1 cellular context compared by ENCODE assay signal in the genomic region with DNA sequence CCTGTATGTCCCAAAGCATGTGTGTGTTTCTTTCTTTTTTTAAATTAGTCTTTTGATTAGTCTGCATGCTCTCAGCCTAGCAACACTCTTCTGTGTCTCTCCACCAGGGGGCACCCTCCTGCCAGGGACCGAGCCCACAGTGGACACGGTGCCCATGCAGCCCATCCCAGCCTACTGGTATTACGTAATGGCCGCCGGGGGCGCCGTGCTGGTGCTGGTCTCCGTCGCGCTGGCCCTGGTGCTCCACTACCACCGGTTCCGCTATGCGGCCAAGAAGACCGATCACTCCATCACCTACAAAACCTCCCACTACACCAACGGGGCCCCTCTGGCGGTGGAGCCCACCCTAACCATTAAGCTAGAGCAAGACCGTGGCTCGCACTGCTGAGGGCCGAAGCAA.
TF ChIP-seq lines count a peak whose summit lies in the region.

No MANE protein-coding gene starts in this region.

TF ChIP-seq in HepG2, 621 proteins besides CTCF, POLR2A, EP300 and RAD21 (continued from another document):
- TF ChIP-seq ZNF572 (CRISPR knock-in tag; IDR thresholded peaks at IDR 0.05) (no peak), ARNT (IDR thresholded peaks at IDR 0.05) (no peak), ATF7 (IDR thresholded peaks at IDR 0.05) (peak; percentile 58), ATF7 (CRISPR knock-in tag; IDR thresholded peaks at IDR 0.05) (no peak), SKI (IDR thresholded peaks at IDR 0.05; ENCODE audit: partially characterized antibody) (no peak), ZSCAN22 (CRISPR knock-in tag; IDR thresholded peaks at IDR 0.05) (no peak), NFE2L1 (CRISPR knock-in tag; IDR thresholded peaks at IDR 0.05; ENCODE audit: borderline replicate concordance) (0 out of 2 replicates have a peak, but pooled peaks have one; percentile 55), SYNCRIP (IDR thresholded peaks at IDR 0.05; ENCODE audit: insufficient read depth, low read depth, low read length) (no peak), NCOA2 (CRISPR knock-in tag; IDR thresholded peaks at IDR 0.05) (peak; percentile 24; the same call in 1 of the 2 replicates), PATZ1 (CRISPR knock-in tag; IDR thresholded peaks at IDR 0.05) (peak; percentile 38; the same call in 1 of the 2 replicates), ZMYM2 (CRISPR knock-in tag; IDR thresholded peaks at IDR 0.05) (0 out of 2 replicates have a peak, but pooled peaks have one; percentile 32), ZNF232 (CRISPR knock-in tag; IDR thresholded peaks at IDR 0.05; ENCODE audit: borderline replicate concordance) (0 out of 2 replicates have a peak, but pooled peaks have one; percentile 21), HNF1B (CRISPR knock-in tag; IDR thresholded peaks at IDR 0.05) (no peak), SALL1 (CRISPR knock-in tag; IDR thresholded peaks at IDR 0.05) (peak; percentile 66), REPIN1 (CRISPR knock-in tag; IDR thresholded peaks at IDR 0.05; ENCODE audit: borderline replicate concordance, low read depth) (peak; percentile 62; the same call in 1 of the 2 replicates)
- TF ChIP-seq, protein P1, sequence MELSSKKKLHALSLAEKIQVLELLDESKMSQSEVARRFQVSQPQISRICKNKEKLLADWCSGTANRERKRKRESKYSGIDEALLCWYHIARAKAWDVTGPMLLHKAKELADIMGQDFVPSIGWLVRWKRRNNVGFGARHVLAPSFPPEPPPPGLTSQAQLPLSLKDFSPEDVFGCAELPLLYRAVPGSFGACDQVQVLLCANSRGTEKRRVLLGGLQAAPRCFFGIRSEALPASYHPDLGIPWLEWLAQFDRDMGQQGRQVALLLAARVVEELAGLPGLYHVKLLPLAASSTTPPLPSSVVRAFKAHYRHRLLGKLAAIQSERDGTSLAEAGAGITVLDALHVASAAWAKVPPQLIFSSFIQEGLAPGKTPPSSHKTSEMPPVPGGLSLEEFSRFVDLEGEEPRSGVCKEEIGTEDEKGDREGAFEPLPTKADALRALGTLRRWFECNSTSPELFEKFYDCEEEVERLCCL (CRISPR knock-in tag; IDR thresholded peaks at IDR 0.05; ENCODE audit: borderline replicate concordance), result no peak
- TF ChIP-seq, protein P2, sequence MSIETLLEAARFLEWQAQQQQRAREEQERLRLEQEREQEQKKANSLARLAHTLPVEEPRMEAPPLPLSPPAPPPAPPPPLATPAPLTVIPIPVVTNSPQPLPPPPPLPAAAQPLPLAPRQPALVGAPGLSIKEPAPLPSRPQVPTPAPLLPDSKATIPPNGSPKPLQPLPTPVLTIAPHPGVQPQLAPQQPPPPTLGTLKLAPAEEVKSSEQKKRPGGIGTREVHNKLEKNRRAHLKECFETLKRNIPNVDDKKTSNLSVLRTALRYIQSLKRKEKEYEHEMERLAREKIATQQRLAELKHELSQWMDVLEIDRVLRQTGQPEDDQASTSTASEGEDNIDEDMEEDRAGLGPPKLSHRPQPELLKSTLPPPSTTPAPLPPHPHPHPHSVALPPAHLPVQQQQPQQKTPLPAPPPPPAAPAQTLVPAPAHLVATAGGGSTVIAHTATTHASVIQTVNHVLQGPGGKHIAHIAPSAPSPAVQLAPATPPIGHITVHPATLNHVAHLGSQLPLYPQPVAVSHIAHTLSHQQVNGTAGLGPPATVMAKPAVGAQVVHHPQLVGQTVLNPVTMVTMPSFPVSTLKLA (IDR thresholded peaks at IDR 0.05), result no peak
- TF ChIP-seq, protein P3, sequence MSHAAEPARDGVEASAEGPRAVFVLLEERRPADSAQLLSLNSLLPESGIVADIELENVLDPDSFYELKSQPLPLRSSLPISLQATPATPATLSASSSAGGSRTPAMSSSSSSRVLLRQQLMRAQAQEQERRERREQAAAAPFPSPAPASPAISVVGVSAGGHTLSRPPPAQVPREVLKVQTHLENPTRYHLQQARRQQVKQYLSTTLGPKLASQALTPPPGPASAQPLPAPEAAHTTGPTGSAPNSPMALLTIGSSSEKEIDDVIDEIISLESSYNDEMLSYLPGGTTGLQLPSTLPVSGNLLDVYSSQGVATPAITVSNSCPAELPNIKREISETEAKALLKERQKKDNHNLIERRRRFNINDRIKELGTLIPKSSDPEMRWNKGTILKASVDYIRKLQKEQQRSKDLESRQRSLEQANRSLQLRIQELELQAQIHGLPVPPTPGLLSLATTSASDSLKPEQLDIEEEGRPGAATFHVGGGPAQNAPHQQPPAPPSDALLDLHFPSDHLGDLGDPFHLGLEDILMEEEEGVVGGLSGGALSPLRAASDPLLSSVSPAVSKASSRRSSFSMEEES (CRISPR knock-in tag; IDR thresholded peaks at IDR 0.05), result no peak; the same call in 1 of the 2 replicates
